1 cellular context compared by ENCODE assay signal in the genomic region with DNA sequence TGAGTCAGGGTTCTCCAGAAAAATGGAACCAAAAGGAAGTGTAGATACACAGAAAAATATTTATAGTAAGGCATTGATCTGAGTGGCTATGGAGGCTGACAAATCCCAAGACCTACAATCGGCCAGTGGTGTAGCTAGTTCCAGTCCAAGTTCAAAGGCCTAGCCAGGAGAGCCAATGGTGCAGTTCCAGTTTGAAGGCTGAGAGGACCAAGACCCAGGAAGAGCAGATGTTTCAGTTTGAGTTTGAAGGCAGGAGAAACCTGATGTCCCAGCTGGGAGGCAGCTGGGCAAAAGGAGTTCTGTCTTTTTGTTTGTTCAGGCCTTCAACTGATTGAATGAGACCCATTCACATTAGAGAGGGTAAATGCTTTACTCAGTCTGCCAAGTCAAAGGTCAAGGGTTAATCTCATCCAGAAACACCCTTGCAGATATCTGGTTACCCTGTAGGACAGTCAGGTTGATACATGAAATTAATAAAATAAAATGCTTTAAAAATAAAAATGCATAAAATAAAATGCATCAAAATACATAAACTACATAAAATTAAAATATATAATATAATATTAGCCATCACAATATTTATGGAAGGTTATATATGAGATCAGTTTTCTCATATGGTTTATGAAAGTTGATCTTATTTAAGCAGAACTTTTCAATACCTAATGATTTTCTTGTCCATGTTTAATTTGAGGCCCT.
TF ChIP-seq lines count a peak whose summit lies in the region.

No MANE protein-coding gene starts in this region.

TF ChIP-seq in SK-N-SH treated with all-trans-retinoic acid at 6 μM for 48 hours, 23 proteins besides CTCF, POLR2A, EP300 and RAD21 (continued from another document):
- TF ChIP-seq, protein P1, sequence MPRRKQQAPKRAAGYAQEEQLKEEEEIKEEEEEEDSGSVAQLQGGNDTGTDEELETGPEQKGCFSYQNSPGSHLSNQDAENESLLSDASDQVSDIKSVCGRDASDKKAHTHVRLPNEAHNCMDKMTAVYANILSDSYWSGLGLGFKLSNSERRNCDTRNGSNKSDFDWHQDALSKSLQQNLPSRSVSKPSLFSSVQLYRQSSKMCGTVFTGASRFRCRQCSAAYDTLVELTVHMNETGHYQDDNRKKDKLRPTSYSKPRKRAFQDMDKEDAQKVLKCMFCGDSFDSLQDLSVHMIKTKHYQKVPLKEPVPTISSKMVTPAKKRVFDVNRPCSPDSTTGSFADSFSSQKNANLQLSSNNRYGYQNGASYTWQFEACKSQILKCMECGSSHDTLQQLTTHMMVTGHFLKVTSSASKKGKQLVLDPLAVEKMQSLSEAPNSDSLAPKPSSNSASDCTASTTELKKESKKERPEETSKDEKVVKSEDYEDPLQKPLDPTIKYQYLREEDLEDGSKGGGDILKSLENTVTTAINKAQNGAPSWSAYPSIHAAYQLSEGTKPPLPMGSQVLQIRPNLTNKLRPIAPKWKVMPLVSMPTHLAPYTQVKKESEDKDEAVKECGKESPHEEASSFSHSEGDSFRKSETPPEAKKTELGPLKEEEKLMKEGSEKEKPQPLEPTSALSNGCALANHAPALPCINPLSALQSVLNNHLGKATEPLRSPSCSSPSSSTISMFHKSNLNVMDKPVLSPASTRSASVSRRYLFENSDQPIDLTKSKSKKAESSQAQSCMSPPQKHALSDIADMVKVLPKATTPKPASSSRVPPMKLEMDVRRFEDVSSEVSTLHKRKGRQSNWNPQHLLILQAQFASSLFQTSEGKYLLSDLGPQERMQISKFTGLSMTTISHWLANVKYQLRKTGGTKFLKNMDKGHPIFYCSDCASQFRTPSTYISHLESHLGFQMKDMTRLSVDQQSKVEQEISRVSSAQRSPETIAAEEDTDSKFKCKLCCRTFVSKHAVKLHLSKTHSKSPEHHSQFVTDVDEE (CRISPR knock-in tag; IDR thresholded peaks at IDR 0.05): no peak
- TF ChIP-seq ZNF565 (CRISPR knock-in tag; conservative IDR thresholded peaks at IDR 0.05; ENCODE audit: low read depth) (no peak), ZFP3 (CRISPR knock-in tag; IDR thresholded peaks at IDR 0.05) (no peak), ZNF70 (CRISPR knock-in tag; IDR thresholded peaks at IDR 0.05) (no peak), TCF4 (CRISPR knock-in tag; IDR thresholded peaks at IDR 0.05; ENCODE audit: borderline replicate concordance) (no peak), SNAI2 (CRISPR knock-in tag; IDR thresholded peaks at IDR 0.05) (no peak), RARB (CRISPR knock-in tag; IDR thresholded peaks at IDR 0.05) (no peak), GLIS3 (CRISPR knock-in tag; IDR thresholded peaks at IDR 0.05) (no peak), TOX (CRISPR knock-in tag; IDR thresholded peaks at IDR 0.05; ENCODE audit: borderline replicate concordance) (no peak), ZC3H10 (CRISPR knock-in tag; IDR thresholded peaks at IDR 0.05) (no peak), ARNTL (CRISPR knock-in tag; IDR thresholded peaks at IDR 0.05; ENCODE audit: borderline replicate concordance, low read depth) (no peak)
- TF ChIP-seq, protein P2, sequence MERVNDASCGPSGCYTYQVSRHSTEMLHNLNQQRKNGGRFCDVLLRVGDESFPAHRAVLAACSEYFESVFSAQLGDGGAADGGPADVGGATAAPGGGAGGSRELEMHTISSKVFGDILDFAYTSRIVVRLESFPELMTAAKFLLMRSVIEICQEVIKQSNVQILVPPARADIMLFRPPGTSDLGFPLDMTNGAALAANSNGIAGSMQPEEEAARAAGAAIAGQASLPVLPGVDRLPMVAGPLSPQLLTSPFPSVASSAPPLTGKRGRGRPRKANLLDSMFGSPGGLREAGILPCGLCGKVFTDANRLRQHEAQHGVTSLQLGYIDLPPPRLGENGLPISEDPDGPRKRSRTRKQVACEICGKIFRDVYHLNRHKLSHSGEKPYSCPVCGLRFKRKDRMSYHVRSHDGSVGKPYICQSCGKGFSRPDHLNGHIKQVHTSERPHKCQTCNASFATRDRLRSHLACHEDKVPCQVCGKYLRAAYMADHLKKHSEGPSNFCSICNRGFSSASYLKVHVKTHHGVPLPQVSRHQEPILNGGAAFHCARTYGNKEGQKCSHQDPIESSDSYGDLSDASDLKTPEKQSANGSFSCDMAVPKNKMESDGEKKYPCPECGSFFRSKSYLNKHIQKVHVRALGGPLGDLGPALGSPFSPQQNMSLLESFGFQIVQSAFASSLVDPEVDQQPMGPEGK (CRISPR knock-in tag; IDR thresholded peaks at IDR 0.05; ENCODE audit: borderline replicate concordance): no peak
- TF ChIP-seq, protein P3, sequence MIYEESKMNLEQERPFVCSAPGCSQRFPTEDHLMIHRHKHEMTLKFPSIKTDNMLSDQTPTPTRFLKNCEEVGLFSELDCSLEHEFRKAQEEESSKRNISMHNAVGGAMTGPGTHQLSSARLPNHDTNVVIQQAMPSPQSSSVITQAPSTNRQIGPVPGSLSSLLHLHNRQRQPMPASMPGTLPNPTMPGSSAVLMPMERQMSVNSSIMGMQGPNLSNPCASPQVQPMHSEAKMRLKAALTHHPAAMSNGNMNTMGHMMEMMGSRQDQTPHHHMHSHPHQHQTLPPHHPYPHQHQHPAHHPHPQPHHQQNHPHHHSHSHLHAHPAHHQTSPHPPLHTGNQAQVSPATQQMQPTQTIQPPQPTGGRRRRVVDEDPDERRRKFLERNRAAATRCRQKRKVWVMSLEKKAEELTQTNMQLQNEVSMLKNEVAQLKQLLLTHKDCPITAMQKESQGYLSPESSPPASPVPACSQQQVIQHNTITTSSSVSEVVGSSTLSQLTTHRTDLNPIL (CRISPR knock-in tag; IDR thresholded peaks at IDR 0.05; ENCODE audit: low read depth): no peak
TF ChIP-seq in SK-N-SH treated with all-trans-retinoic acid at 6 μM for 48 hours: peak in this region for 0.
